ENCODE assay signal across 13 cellular contexts in the genomic region with DNA sequence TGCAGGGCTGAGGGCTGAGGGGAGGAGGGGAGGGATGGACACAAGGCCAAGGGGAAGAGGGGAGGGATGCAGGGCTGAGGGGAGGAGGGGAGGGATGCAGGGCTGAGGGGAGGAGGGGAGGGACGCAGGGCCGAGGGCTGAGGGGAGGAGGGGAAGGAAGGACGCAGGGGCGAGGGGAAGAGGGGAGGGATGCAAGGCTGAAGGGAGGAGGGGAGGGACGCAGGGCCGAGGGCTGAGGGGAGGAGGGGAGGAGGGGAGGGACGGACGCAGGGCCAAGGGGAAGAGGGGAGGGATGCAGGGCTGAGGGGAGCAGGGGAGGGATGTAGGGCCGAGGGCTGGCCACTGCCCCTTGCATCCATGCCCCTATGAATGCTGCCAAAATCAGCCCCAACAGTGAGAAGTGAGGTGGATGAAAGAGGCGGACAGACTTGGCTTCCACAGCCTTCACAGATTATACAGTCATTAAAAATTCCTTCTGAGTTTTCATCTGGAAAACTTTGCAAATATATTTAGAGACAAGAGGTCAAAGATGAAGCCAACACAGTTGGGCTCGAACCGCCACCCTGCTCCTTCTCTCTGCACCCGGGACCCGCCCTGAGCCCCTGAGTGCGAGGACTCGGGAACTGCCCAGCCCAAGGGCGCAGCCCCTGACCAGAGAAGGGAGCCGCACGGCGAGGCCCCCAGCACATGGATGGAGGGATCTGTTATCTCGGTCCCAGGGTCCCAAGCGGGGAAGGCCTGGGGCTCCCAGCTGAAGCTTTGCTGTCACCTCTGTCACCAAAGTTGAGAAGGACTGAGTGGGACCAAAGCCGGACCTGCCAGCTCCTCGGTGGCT.
DNase-seq lines count a peak whose midpoint lies in the region; ATAC-seq and TF ChIP-seq lines count a peak whose summit lies in the region.
"Had no signal": no experiment of that assay in that cellular context is flagged by ENCODE, and none has a peak within 500 bp of the region (broad histone marks: within the 10 kb centered on the region; RNA-seq: fewer than 3 reads in every experiment).

No MANE protein-coding gene starts in this region.

- H3K9me3 ChIP-seq in heart left ventricle (no peaks in the 10 kb centered on the region), hepatocyte (ENCODE audit: low read depth) (no peaks in the 10 kb centered on the region), parathyroid adenoma (ENCODE audit: control insufficient read depth, low read length) (no peaks in the 10 kb centered on the region), uterus (no peaks in the 10 kb centered on the region)
- H3K9me3 ChIP-seq: left lung, SJCRH30 had no signal

- H4K20me1 ChIP-seq in hepatocyte (ENCODE audit: insufficient read depth, poor library complexity, severe bottlenecking): peaks cover 51% of the 10 kb centered on the region

- ATAC-seq in heart left ventricle (no peak), left ventricle myocardium superior (no peak), GM18498 (IDR thresholded peaks at IDR 0.05; ENCODE audit: unreplicated experiment) (no peak), GM18519 (IDR thresholded peaks at IDR 0.05; ENCODE audit: low FRiP score, unreplicated experiment) (no peak)
- ATAC-seq: stimulated activated naive CD8-positive, alpha-beta T cell treated with anti-CD3 and anti-CD28 coated beads, Interleukin-15, amount 100 ng/mL, for 72 hours had no signal

- H3K79me2 ChIP-seq in hepatocyte (peaks cover 87% of the 10 kb centered on the region), parathyroid adenoma (peaks cover 52% of the 10 kb centered on the region)

- H2AFZ ChIP-seq in hepatocyte: no peak overlapping the region
- no peak overlapping the region for H2AFZ ChIP-seq in parathyroid adenoma

- peaks cover 11 to 85% (median 41%) of the 10 kb centered on the region in 12 donors for H3K4me1 ChIP-seq in heart left ventricle
- peaks cover 25% of the 10 kb centered on the region for H3K4me1 ChIP-seq in hepatocyte (ENCODE audit: insufficient read depth)
- peaks cover 28% of the 10 kb centered on the region for H3K4me1 ChIP-seq in parathyroid adenoma
- peaks cover 0 to 14% of the 10 kb centered on the region in 2 donors for H3K4me1 ChIP-seq in uterus

- H3K27ac ChIP-seq in heart left ventricle (peak overlapping the region in 11 of 12 donors; percentile 77 to 95 (median 91)), hepatocyte (peak overlapping the region; percentile 88), parathyroid adenoma (peak overlapping the region; percentile 83), uterus (peak overlapping the region; percentile 74 to 91)
- H3K27ac ChIP-seq: KMS-11, left lung, SJCRH30 had no signal

- H3K9ac ChIP-seq in parathyroid adenoma: no peak overlapping the region
- H3K9ac ChIP-seq: KMS-11 had no signal

- H3K4me2 ChIP-seq in hepatocyte: peak overlapping the region; percentile 49
- H3K4me2 ChIP-seq in parathyroid adenoma (ENCODE audit: low read length): no peak overlapping the region
- H3K4me2 ChIP-seq: KMS-11 had no signal

- intact Hi-C loops in heart left ventricle (cut with DNase I): loop anchor here in 3 of 10 donors (2.0 to 10.0 kb wide), 2 partner anchors 61 to 65 kb away; a partner anchor contains a TSS
- intact Hi-C loops in left ventricle myocardium superior (cut with micrococcal nuclease): no loop called here
- intact Hi-C loops in uterus (cut with DNase I; ENCODE audit: low total_unique reads): no loop called here

- H3K36me3 ChIP-seq in heart left ventricle (no peaks in the 10 kb centered on the region), hepatocyte (replicated peaks; ENCODE audit: insufficient read depth, low read depth) (no peaks in the 10 kb centered on the region), parathyroid adenoma (ENCODE audit: control insufficient read depth, insufficient read depth, low read length) (no peaks in the 10 kb centered on the region), uterus (no peaks in the 10 kb centered on the region)
- H3K36me3 ChIP-seq: left lung, SJCRH30 had no signal

- no peak for TF ChIP-seq CTCF in heart left ventricle (IDR thresholded peaks at IDR 0.05)
- no peak for TF ChIP-seq CTCF in hepatocyte (IDR thresholded peaks at IDR 0.05; ENCODE audit: poor library complexity)
- no peak for TF ChIP-seq CTCF in parathyroid adenoma (IDR thresholded peaks at IDR 0.05)
- TF ChIP-seq CTCF in uterus (IDR thresholded peaks at IDR 0.05): no peak

- H3K4me3 ChIP-seq in heart left ventricle: no peak overlapping the region
- no peak overlapping the region for H3K4me3 ChIP-seq in hepatocyte
- H3K4me3 ChIP-seq in parathyroid adenoma (ENCODE audit: low read depth, low read length): no peak overlapping the region
- no peak overlapping the region for H3K4me3 ChIP-seq in uterus
- H3K4me3 ChIP-seq: left lung had no signal

- 71 to 77% (median 75%) methylated on average over 18 to 24 of the region's 24 CpGs for WGBS in heart left ventricle, 4 donors
- 81% methylated on average over 16 of the region's 24 CpGs for WGBS in hepatocyte (ENCODE audit: low lambda C conversion rate, missing lambda C conversion rate)

- TF ChIP-seq POLR2A in heart left ventricle (IDR thresholded peaks at IDR 0.05) (no peak), uterus (IDR thresholded peaks at IDR 0.05) (no peak)

- H3K9me2 ChIP-seq in hepatocyte (replicated peaks; ENCODE audit: insufficient read depth): no peaks in the 10 kb centered on the region

- H3K27me3 ChIP-seq in heart left ventricle (peaks cover 0 to 5% (median 0%) of the 10 kb centered on the region in 9 donors), hepatocyte (no peaks in the 10 kb centered on the region), parathyroid adenoma (ENCODE audit: control insufficient read depth, insufficient read depth, low read length) (no peaks in the 10 kb centered on the region), uterus (no peaks in the 10 kb centered on the region)
- H3K27me3 ChIP-seq: SJCRH30 had no signal

- no peak for DNase-seq in heart left ventricle
- no peak for DNase-seq in left ventricle myocardium superior
- no peak for DNase-seq in hepatocyte (ENCODE audit: low spot score)
- no peak for DNase-seq in uterus
- DNase-seq in activated CD4-positive, alpha-beta T cell treated with anti-CD3 and anti-CD28 coated beads, Interleukin-2, amount 50 U/mL, for 1 hour: no peak
- DNase-seq: activated naive CD8-positive, alpha-beta T cell treated with anti-CD3 and anti-CD28 coated beads, Interleukin-2, amount 10 ng/mL, durations not matched to agents 7 days and 5 days; stimulated activated naive CD8-positive, alpha-beta T cell treated with anti-CD3 and anti-CD28 coated beads, Interleukin-15, amount 100 ng/mL, for 72 hours had no signal
